13 cellular contexts compared by ENCODE assay signal in genomic region chr7:151429232-151429554, GRCh38. TPM values are rescaled to one million over a fixed set of nuclear protein-coding genes. Genes with fewer than 3 reads are reported as not detected.
DNase-seq lines count a peak whose midpoint lies in the region; ATAC-seq and TF ChIP-seq lines count a peak whose summit lies in the region.
"Had no signal": no experiment of that assay in that cellular context is flagged by ENCODE, and none has a peak within 500 bp of the region (broad histone marks: within the 10 kb centered on the region; RNA-seq: fewer than 3 reads in every experiment).

No MANE protein-coding gene starts in this region.

- H3K9me2 ChIP-seq in Loucy (replicated peaks; ENCODE audit: low read depth, low read length), result no peaks in the 10 kb centered on the region

- CTCF ChIA-PET in activated CD4-positive, alpha-beta T cell treated with anti-CD3 and anti-CD28 coated beads, Interleukin-2, amount 10 ng/mL, durations not matched to agents 7 days and 5 days (lab: Charles Lee), result interaction anchor here (2.4 kb wide), 1 partner anchor 19 kb away, joined by 9 read pairs; no protein-coding TSS in a partner anchor

- intact Hi-C loops in activated CD4-positive, alpha-beta T cell treated with anti-CD3 and anti-CD28 coated beads, Interleukin-2, amount 10 ng/mL, durations not matched to agents 24 days and 14 days (cut with micrococcal nuclease), result no loop called here

- H3K9me3 Mint-ChIP-seq in activated CD4-positive, alpha-beta T cell treated with anti-CD3 and anti-CD28 coated beads, Interleukin-2, amount 10 ng/mL, durations not matched to agents 7 days and 5 days, result no peaks in the 10 kb centered on the region
- H3K9me3 Mint-ChIP-seq in activated CD4-positive, alpha-beta T cell treated with anti-CD3 and anti-CD28 coated beads, Interleukin-2, amount 10 ng/mL, durations not matched to agents 24 days and 14 days, result no peaks in the 10 kb centered on the region
- no peaks in the 10 kb centered on the region for H3K9me3 Mint-ChIP-seq in endodermal cell
- H3K9me3 Mint-ChIP-seq: activated naive CD8-positive, alpha-beta T cell treated with anti-CD3 and anti-CD28 coated beads for 36 hours; immature natural killer cell had no signal

- DNase-seq in activated CD4-positive, alpha-beta T cell treated with anti-CD3 and anti-CD28 coated beads, Interleukin-2, amount 10 ng/mL, durations not matched to agents 7 days and 5 days, result no peak
- no peak for DNase-seq in activated CD4-positive, alpha-beta T cell treated with anti-CD3 and anti-CD28 coated beads, Interleukin-2, amount 10 ng/mL, durations not matched to agents 24 days and 14 days
- no peak for DNase-seq in endodermal cell
- DNase-seq in NCI-H2029 (lab: John Stamatoyannopoulos, UW), result no peak
- no peak for DNase-seq in ureter (ENCODE audit: low spot score)
- DNase-seq: dermis blood vessel endothelial cell, DMS 273 treated with DMSO at 0.1 percent for 48 hours had no signal

- H3K4me3 ChIP-seq in Loucy (ENCODE audit: low read length, poor library complexity, severe bottlenecking), result no peak overlapping the region
- no peak overlapping the region for H3K4me3 ChIP-seq in endodermal cell (ENCODE audit: low read length)
- no peak overlapping the region for H3K4me3 ChIP-seq in skeletal muscle tissue (ENCODE audit: low read length in 3 of 3)

- peaks cover 35% of the 10 kb centered on the region for H3K4me1 ChIP-seq in Loucy (ENCODE audit: insufficient read depth, low read length, poor library complexity, severe bottlenecking)
- peaks cover 19% of the 10 kb centered on the region for H3K4me1 ChIP-seq in endodermal cell (ENCODE audit: control insufficient read depth, insufficient read depth, low read length)
- peaks cover 7 to 19% (median 8%) of the 10 kb centered on the region in 3 donors for H3K4me1 ChIP-seq in skeletal muscle tissue (ENCODE audit: control insufficient read depth in 3 of 3, insufficient read depth in 3 of 3, low read length in 3 of 3)

- H3K27ac ChIP-seq in endodermal cell (ENCODE audit: low read depth, low read length), result no peak overlapping the region
- H3K27ac ChIP-seq in skeletal muscle tissue (ENCODE audit: low read depth, low read length), result peak overlapping the region; percentile 51

- peaks cover 56% of the 10 kb centered on the region for H3K4me1 Mint-ChIP-seq in activated CD4-positive, alpha-beta T cell treated with anti-CD3 and anti-CD28 coated beads, Interleukin-2, amount 10 ng/mL, durations not matched to agents 7 days and 5 days
- peaks cover 30% of the 10 kb centered on the region for H3K4me1 Mint-ChIP-seq in activated CD4-positive, alpha-beta T cell treated with anti-CD3 and anti-CD28 coated beads, Interleukin-2, amount 10 ng/mL, durations not matched to agents 24 days and 14 days
- H3K4me1 Mint-ChIP-seq in endodermal cell, result peaks cover 53% of the 10 kb centered on the region

- no peak overlapping the region for H3K9ac ChIP-seq in Loucy (ENCODE audit: low read depth, low read length, poor library complexity, severe bottlenecking)
- no peak overlapping the region for H3K9ac ChIP-seq in endodermal cell (ENCODE audit: extremely low read depth, low read length, poor library complexity, severe bottlenecking)
- H3K9ac ChIP-seq in skeletal muscle tissue (ENCODE audit: low read depth in 1 of 3, low read length in 3 of 3), result no peak overlapping the region

- H3K4me2 ChIP-seq in Loucy (ENCODE audit: low read depth, low read length, poor library complexity, severe bottlenecking), result peak overlapping the region; percentile 60

- H3K36me3 ChIP-seq in Loucy (ENCODE audit: insufficient read depth, low read length) (no peaks in the 10 kb centered on the region), endodermal cell (ENCODE audit: control insufficient read depth, insufficient read depth, low read length) (no peaks in the 10 kb centered on the region), skeletal muscle tissue (ENCODE audit: control insufficient read depth in 3 of 3, insufficient read depth in 3 of 3, low read length in 3 of 3) (no peaks in the 10 kb centered on the region)

- ATAC-seq in GM21367 (IDR thresholded peaks at IDR 0.05; ENCODE audit: unreplicated experiment), result no peak

- H3K27ac Mint-ChIP-seq in activated CD4-positive, alpha-beta T cell treated with anti-CD3 and anti-CD28 coated beads, Interleukin-2, amount 10 ng/mL, durations not matched to agents 7 days and 5 days, result peak overlapping the region; percentile 92
- H3K27ac Mint-ChIP-seq in activated CD4-positive, alpha-beta T cell treated with anti-CD3 and anti-CD28 coated beads, Interleukin-2, amount 10 ng/mL, durations not matched to agents 24 days and 14 days, result no peak overlapping the region
- peak overlapping the region; percentile 17 for H3K27ac Mint-ChIP-seq in endodermal cell

- no peak overlapping the region for H3K4me3 Mint-ChIP-seq in activated CD4-positive, alpha-beta T cell treated with anti-CD3 and anti-CD28 coated beads, Interleukin-2, amount 10 ng/mL, durations not matched to agents 7 days and 5 days
- no peak overlapping the region for H3K4me3 Mint-ChIP-seq in activated CD4-positive, alpha-beta T cell treated with anti-CD3 and anti-CD28 coated beads, Interleukin-2, amount 10 ng/mL, durations not matched to agents 24 days and 14 days
- H3K4me3 Mint-ChIP-seq in endodermal cell, result no peak overlapping the region

- no peaks in the 10 kb centered on the region for H3K36me3 Mint-ChIP-seq in activated CD4-positive, alpha-beta T cell treated with anti-CD3 and anti-CD28 coated beads, Interleukin-2, amount 10 ng/mL, durations not matched to agents 7 days and 5 days (ENCODE audit: low read depth)
- H3K36me3 Mint-ChIP-seq in activated CD4-positive, alpha-beta T cell treated with anti-CD3 and anti-CD28 coated beads, Interleukin-2, amount 10 ng/mL, durations not matched to agents 24 days and 14 days (ENCODE audit: low read depth), result no peaks in the 10 kb centered on the region
- H3K36me3 Mint-ChIP-seq in endodermal cell (ENCODE audit: low read depth), result no peaks in the 10 kb centered on the region
- H3K36me3 Mint-ChIP-seq: activated naive CD8-positive, alpha-beta T cell treated with anti-CD3 and anti-CD28 coated beads for 36 hours; immature natural killer cell had no signal

- H2AFZ ChIP-seq in Loucy (ENCODE audit: low read length), result no peak overlapping the region

- POLR2A ChIA-PET in activated CD4-positive, alpha-beta T cell treated with anti-CD3 and anti-CD28 coated beads, Interleukin-2, amount 10 ng/mL, durations not matched to agents 7 days and 5 days (lab: Charles Lee), result no interaction called here

- H3K9me3 ChIP-seq in Loucy (ENCODE audit: insufficient read depth, low read depth, low read length) (no peaks in the 10 kb centered on the region), endodermal cell (ENCODE audit: control insufficient read depth, low read length) (no peaks in the 10 kb centered on the region), skeletal muscle tissue (ENCODE audit: control insufficient read depth in 3 of 3, low read length in 3 of 3) (no peaks in the 10 kb centered on the region)

- H3K27me3 ChIP-seq in Loucy (ENCODE audit: insufficient read depth, low read length, poor library complexity, severe bottlenecking) (no peaks in the 10 kb centered on the region), endodermal cell (ENCODE audit: control insufficient read depth, insufficient read depth, low read length, poor library complexity, severe bottlenecking) (no peaks in the 10 kb centered on the region), skeletal muscle tissue (ENCODE audit: control insufficient read depth in 3 of 3, insufficient read depth in 3 of 3, low read length in 3 of 3) (peaks cover 0 to 18% (median 15%) of the 10 kb centered on the region in 3 donors)

- WGBS in endodermal cell (ENCODE audit: insufficient coverage in 1 of 2, insufficient read length in 1 of 2), 2 experiments, result 85 to 95% methylated on average over 5 of the region's 5 CpGs

- TF ChIP-seq CTCF in Loucy (conservative IDR thresholded peaks at IDR 0.05; ENCODE audit: low read length), result no peak
- TF ChIP-seq CTCF in endodermal cell (conservative IDR thresholded peaks at IDR 0.05), result no peak

- peaks cover 3% of the 10 kb centered on the region for H3K27me3 Mint-ChIP-seq in activated CD4-positive, alpha-beta T cell treated with anti-CD3 and anti-CD28 coated beads, Interleukin-2, amount 10 ng/mL, durations not matched to agents 7 days and 5 days
- H3K27me3 Mint-ChIP-seq in activated CD4-positive, alpha-beta T cell treated with anti-CD3 and anti-CD28 coated beads, Interleukin-2, amount 10 ng/mL, durations not matched to agents 24 days and 14 days, result peaks cover 2% of the 10 kb centered on the region
- no peaks in the 10 kb centered on the region for H3K27me3 Mint-ChIP-seq in endodermal cell (ENCODE audit: insufficient read depth)
- H3K27me3 Mint-ChIP-seq: activated naive CD8-positive, alpha-beta T cell treated with anti-CD3 and anti-CD28 coated beads for 36 hours had no signal

- no peaks in the 10 kb centered on the region for H3F3A ChIP-seq in Loucy (ENCODE audit: low read depth)

- no peaks in the 10 kb centered on the region for H3K79me2 ChIP-seq in Loucy (ENCODE audit: insufficient read depth, low read length)

- no peaks in the 10 kb centered on the region for H4K20me1 ChIP-seq in Loucy (ENCODE audit: insufficient read depth, low read length, poor library complexity, severe bottlenecking)

RNA-seq across cellular contexts. Expression of gene CRYGN, which starts 10.7 kb away (rescaled TPM):
- under 1 TPM in 1 of 2 experiments, not detected in 1; 0.25 TPM for total RNA-seq in activated CD4-positive, alpha-beta T cell treated with anti-CD3 and anti-CD28 coated beads, Interleukin-2, amount 10 ng/mL, durations not matched to agents 7 days and 5 days
- not detected in 2 replicates for total RNA-seq in activated CD4-positive, alpha-beta T cell treated with anti-CD3 and anti-CD28 coated beads, Interleukin-2, amount 10 ng/mL, durations not matched to agents 24 days and 14 days
- total RNA-seq in endodermal cell, result 1 to 10 TPM; 2.3 to 4.4 TPM
- polyA plus RNA-seq in endodermal cell (2013, experiment 1 of 2), result 0.61 TPM
- polyA plus RNA-seq in endodermal cell (2013, experiment 2 of 2), result not detected
- not detected for total RNA-seq in skeletal muscle tissue
- total RNA-seq in ureter, result not detected
- total RNA-seq: dermis blood vessel endothelial cell, SK-MEL-5 had no signal
- polyA plus RNA-seq: immature natural killer cell had no signal

RNA-seq across cellular contexts. Expression of gene WDR86, which starts 19.4 kb away (rescaled TPM):
- under 1 TPM; 0.29 to 0.77 TPM for total RNA-seq in activated CD4-positive, alpha-beta T cell treated with anti-CD3 and anti-CD28 coated beads, Interleukin-2, amount 10 ng/mL, durations not matched to agents 7 days and 5 days
- not detected in 2 replicates for total RNA-seq in activated CD4-positive, alpha-beta T cell treated with anti-CD3 and anti-CD28 coated beads, Interleukin-2, amount 10 ng/mL, durations not matched to agents 24 days and 14 days
- 10 to 100 TPM; 83.3 to 94.2 TPM for total RNA-seq in endodermal cell
- polyA plus RNA-seq in endodermal cell (2013, experiment 1 of 2), result 19.3 TPM
- 21.2 TPM for polyA plus RNA-seq in endodermal cell (2013, experiment 2 of 2)
- total RNA-seq in skeletal muscle tissue, result 4.7 TPM
- 4.3 TPM for total RNA-seq in ureter
- total RNA-seq: activated naive CD8-positive, alpha-beta T cell treated with anti-CD3 and anti-CD28 coated beads for 36 hours; dermis blood vessel endothelial cell; SK-MEL-5 had no signal

Comparison
In these comparisons a context has a peak if more than half of its experiments do, and no peak if none do; other contexts are left out.
1. RNA of gene WDR86, which starts 19.4 kb away (total RNA-seq): 83.3 to 94.2 TPM in endodermal cell; 4.7 TPM in skeletal muscle tissue (single experiment), 4.3 TPM in ureter (single experiment), 0.29 to 0.77 TPM in activated CD4-positive, alpha-beta T cell treated with anti-CD3 and anti-CD28 coated beads, Interleukin-2, amount 10 ng/mL, durations not matched to agents 7 days and 5 days and not detected in activated CD4-positive, alpha-beta T cell treated with anti-CD3 and anti-CD28 coated beads, Interleukin-2, amount 10 ng/mL, durations not matched to agents 24 days and 14 days; every median in the first group is over 10 times any median in the second.